ENCODE assay signal across 1 cellular context in the genomic region with DNA sequence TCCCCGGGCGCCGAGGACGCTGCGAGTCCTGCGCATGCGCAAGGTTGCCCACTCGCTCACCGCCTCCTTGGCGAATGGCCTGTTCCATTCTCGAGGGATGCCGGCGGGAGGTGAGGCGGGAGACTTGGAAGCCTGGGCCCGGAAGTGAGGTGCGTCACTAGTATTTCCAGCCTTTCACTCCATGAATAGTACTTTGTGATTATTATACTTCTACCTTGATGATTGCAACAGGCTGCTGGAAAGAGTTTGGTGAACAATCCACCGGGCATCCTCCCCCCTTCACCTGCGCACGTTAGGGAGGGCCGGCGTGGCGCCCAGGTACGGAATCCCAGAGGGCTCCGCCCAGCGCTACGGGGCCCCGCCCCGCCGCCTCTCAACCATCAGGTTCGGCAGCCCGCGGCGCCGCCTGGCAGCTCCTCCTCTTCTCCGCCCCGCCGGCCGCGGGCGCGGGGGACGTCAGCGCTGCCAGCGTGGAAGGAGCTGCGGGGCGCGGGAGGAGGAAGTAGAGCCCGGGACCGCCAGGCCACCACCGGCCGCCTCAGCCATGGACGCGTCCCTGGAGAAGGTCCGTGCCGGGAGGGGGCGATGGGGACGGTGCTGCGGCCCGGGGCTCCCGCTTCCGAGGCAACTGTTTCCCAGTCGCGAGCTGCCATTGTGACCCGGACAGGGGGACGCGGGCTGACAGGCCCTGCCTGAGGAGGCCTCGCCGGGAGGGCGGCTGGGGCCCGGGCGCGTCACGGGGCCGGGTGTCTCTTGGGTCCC.
TF ChIP-seq lines count a peak whose summit lies in the region.

A gene with protein sequence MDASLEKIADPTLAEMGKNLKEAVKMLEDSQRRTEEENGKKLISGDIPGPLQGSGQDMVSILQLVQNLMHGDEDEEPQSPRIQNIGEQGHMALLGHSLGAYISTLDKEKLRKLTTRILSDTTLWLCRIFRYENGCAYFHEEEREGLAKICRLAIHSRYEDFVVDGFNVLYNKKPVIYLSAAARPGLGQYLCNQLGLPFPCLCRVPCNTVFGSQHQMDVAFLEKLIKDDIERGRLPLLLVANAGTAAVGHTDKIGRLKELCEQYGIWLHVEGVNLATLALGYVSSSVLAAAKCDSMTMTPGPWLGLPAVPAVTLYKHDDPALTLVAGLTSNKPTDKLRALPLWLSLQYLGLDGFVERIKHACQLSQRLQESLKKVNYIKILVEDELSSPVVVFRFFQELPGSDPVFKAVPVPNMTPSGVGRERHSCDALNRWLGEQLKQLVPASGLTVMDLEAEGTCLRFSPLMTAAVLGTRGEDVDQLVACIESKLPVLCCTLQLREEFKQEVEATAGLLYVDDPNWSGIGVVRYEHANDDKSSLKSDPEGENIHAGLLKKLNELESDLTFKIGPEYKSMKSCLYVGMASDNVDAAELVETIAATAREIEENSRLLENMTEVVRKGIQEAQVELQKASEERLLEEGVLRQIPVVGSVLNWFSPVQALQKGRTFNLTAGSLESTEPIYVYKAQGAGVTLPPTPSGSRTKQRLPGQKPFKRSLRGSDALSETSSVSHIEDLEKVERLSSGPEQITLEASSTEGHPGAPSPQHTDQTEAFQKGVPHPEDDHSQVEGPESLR (plus strand): TSS at position 371 of the 762 bp plus-strand sequence. CDS start 174 bp downstream, at position 545.

TF ChIP-seq in HepG2, 621 proteins besides CTCF, POLR2A, EP300 and RAD21 (continued from another document and continues in another):
- TF ChIP-seq ZFP90 (CRISPR knock-in tag; IDR thresholded peaks at IDR 0.05; ENCODE audit: borderline replicate concordance) = peak; percentile 37; the same call in 1 of the 2 replicates
- 0 out of 2 replicates have a peak, but pooled peaks have one; percentile 74 for TF ChIP-seq WIZ (CRISPR knock-in tag; IDR thresholded peaks at IDR 0.05)
- peak; percentile 58; the same call in 1 of the 2 replicates for TF ChIP-seq TARDBP (CRISPR knock-in tag; IDR thresholded peaks at IDR 0.05)
- 0 out of 2 replicates have a peak, but pooled peaks have one; percentile 45 for TF ChIP-seq HNRNPL (IDR thresholded peaks at IDR 0.05; ENCODE audit: low read depth, low read length)
- TF ChIP-seq, protein P1, sequence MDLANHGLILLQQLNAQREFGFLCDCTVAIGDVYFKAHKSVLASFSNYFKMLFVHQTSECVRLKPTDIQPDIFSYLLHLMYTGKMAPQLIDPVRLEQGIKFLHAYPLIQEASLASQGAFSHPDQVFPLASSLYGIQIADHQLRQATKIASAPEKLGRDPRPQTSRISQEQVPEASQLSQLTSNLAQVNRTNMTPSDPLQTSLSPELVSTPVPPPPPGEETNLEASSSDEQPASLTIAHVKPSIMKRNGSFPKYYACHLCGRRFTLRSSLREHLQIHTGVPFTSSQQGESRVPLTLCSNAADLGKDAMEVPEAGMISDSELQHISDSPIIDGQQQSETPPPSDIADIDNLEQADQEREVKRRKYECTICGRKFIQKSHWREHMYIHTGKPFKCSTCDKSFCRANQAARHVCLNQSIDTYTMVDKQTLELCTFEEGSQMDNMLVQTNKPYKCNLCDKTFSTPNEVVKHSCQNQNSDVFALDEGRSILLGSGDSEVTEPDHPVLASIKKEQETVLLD (CRISPR knock-in tag; IDR thresholded peaks at IDR 0.05; ENCODE audit: low read depth) = peak; percentile 80
- TF ChIP-seq, protein P2, sequence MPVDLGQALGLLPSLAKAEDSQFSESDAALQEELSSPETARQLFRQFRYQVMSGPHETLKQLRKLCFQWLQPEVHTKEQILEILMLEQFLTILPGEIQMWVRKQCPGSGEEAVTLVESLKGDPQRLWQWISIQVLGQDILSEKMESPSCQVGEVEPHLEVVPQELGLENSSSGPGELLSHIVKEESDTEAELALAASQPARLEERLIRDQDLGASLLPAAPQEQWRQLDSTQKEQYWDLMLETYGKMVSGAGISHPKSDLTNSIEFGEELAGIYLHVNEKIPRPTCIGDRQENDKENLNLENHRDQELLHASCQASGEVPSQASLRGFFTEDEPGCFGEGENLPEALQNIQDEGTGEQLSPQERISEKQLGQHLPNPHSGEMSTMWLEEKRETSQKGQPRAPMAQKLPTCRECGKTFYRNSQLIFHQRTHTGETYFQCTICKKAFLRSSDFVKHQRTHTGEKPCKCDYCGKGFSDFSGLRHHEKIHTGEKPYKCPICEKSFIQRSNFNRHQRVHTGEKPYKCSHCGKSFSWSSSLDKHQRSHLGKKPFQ (CRISPR knock-in tag; IDR thresholded peaks at IDR 0.05; ENCODE audit: insufficient replicate concordance) = peak; percentile 73
- peak; percentile 62; the same call in 1 of the 2 replicates for TF ChIP-seq ZSCAN29 (CRISPR knock-in tag; conservative IDR thresholded peaks at IDR 0.05)
- 0 out of 2 replicates have a peak, but pooled peaks have one; percentile 19 for TF ChIP-seq ZNF263 (CRISPR knock-in tag; IDR thresholded peaks at IDR 0.05)
- peak; percentile 86 for TF ChIP-seq RBM39 (IDR thresholded peaks at IDR 0.05; ENCODE audit: low read depth, low read length, poor library complexity, severe bottlenecking)
- peak; percentile 31; the same call in 1 of the 2 replicates for TF ChIP-seq BCL6 (CRISPR knock-in tag; IDR thresholded peaks at IDR 0.05)
- 0 out of 2 replicates have a peak, but pooled peaks have one; percentile 20 for TF ChIP-seq TBX3 (IDR thresholded peaks at IDR 0.05; ENCODE audit: borderline replicate concordance)
- TF ChIP-seq, protein P3, sequence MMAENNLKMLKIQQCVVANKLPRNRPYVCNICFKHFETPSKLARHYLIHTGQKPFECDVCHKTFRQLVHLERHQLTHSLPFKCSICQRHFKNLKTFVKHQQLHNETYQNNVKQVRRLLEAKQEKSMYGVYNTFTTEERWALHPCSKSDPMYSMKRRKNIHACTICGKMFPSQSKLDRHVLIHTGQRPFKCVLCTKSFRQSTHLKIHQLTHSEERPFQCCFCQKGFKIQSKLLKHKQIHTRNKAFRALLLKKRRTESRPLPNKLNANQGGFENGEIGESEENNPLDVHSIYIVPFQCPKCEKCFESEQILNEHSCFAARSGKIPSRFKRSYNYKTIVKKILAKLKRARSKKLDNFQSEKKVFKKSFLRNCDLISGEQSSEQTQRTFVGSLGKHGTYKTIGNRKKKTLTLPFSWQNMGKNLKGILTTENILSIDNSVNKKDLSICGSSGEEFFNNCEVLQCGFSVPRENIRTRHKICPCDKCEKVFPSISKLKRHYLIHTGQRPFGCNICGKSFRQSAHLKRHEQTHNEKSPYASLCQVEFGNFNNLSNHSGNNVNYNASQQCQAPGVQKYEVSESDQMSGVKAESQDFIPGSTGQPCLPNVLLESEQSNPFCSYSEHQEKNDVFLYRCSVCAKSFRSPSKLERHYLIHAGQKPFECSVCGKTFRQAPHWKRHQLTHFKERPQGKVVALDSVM (CRISPR knock-in tag; IDR thresholded peaks at IDR 0.05) = 0 out of 2 replicates have a peak, but pooled peaks have one; percentile 33
- TF ChIP-seq MTF2 (CRISPR knock-in tag; IDR thresholded peaks at IDR 0.05; ENCODE audit: borderline replicate concordance) = peak; percentile 57; the same call in 1 of the 2 replicates
- peak; percentile 97 for TF ChIP-seq SP5 (CRISPR knock-in tag; IDR thresholded peaks at IDR 0.05; ENCODE audit: borderline replicate concordance, low read depth)
- TF ChIP-seq, protein P4, sequence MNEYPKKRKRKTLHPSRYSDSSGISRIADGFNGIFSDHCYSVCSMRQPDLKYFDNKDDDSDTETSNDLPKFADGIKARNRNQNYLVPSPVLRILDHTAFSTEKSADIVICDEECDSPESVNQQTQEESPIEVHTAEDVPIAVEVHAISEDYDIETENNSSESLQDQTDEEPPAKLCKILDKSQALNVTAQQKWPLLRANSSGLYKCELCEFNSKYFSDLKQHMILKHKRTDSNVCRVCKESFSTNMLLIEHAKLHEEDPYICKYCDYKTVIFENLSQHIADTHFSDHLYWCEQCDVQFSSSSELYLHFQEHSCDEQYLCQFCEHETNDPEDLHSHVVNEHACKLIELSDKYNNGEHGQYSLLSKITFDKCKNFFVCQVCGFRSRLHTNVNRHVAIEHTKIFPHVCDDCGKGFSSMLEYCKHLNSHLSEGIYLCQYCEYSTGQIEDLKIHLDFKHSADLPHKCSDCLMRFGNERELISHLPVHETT (CRISPR knock-in tag; conservative IDR thresholded peaks at IDR 0.05) = peak; percentile 77; the same call in 1 of the 2 replicates
- TF ChIP-seq KAT8 (CRISPR knock-in tag; IDR thresholded peaks at IDR 0.05) = peak; percentile 69; the same call in 1 of the 2 replicates
- TF ChIP-seq ZNF550 (CRISPR knock-in tag; IDR thresholded peaks at IDR 0.05; ENCODE audit: borderline replicate concordance) = peak; percentile 63; the same call in 1 of the 2 replicates
- TF ChIP-seq ZFP36 (IDR thresholded peaks at IDR 0.05; ENCODE audit: borderline replicate concordance, low read depth, low read length, partially characterized antibody) = peak; percentile 5
- TF ChIP-seq ZSCAN25 (CRISPR knock-in tag; IDR thresholded peaks at IDR 0.05) = peak; percentile 66; the same call in 1 of the 2 replicates
- TF ChIP-seq HNRNPUL1 (IDR thresholded peaks at IDR 0.05; ENCODE audit: low read depth, low read length) = peak; percentile 60; the same call in 1 of the 2 replicates
- TF ChIP-seq TBP (CRISPR knock-in tag; IDR thresholded peaks at IDR 0.05) = 0 out of 2 replicates have a peak, but pooled peaks have one; percentile 86
- TF ChIP-seq, protein P5, sequence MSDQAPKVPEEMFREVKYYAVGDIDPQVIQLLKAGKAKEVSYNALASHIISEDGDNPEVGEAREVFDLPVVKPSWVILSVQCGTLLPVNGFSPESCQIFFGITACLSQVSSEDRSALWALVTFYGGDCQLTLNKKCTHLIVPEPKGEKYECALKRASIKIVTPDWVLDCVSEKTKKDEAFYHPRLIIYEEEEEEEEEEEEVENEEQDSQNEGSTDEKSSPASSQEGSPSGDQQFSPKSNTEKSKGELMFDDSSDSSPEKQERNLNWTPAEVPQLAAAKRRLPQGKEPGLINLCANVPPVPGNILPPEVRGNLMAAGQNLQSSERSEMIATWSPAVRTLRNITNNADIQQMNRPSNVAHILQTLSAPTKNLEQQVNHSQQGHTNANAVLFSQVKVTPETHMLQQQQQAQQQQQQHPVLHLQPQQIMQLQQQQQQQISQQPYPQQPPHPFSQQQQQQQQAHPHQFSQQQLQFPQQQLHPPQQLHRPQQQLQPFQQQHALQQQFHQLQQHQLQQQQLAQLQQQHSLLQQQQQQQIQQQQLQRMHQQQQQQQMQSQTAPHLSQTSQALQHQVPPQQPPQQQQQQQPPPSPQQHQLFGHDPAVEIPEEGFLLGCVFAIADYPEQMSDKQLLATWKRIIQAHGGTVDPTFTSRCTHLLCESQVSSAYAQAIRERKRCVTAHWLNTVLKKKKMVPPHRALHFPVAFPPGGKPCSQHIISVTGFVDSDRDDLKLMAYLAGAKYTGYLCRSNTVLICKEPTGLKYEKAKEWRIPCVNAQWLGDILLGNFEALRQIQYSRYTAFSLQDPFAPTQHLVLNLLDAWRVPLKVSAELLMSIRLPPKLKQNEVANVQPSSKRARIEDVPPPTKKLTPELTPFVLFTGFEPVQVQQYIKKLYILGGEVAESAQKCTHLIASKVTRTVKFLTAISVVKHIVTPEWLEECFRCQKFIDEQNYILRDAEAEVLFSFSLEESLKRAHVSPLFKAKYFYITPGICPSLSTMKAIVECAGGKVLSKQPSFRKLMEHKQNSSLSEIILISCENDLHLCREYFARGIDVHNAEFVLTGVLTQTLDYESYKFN (CRISPR knock-in tag; conservative IDR thresholded peaks at IDR 0.05) = peak; percentile 74
- TF ChIP-seq, protein P6, sequence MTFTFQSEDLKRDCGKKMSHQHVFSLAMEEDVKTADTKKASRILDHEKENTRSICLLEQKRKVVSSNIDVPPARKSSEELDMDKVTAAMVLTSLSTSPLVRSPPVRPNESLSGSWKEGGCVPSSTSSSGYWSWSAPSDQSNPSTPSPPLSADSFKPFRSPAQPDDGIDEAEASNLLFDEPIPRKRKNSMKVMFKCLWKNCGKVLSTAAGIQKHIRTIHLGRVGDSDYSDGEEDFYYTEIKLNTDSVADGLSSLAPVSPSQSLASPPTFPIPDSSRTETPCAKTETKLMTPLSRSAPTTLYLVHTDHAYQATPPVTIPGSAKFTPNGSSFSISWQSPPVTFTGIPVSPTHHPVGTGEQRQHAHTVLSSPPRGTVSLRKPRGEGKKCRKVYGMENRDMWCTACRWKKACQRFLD (CRISPR knock-in tag; IDR thresholded peaks at IDR 0.05; ENCODE audit: borderline replicate concordance) = peak; percentile 91
- TF ChIP-seq TBX2 (CRISPR knock-in tag; IDR thresholded peaks at IDR 0.05; ENCODE audit: borderline replicate concordance) = peak; percentile 72; the same call in 1 of the 2 replicates
- TF ChIP-seq ZNF335 (CRISPR knock-in tag; IDR thresholded peaks at IDR 0.05) = peak; percentile 18; the same call in 1 of the 2 replicates
- peak; percentile 95 for TF ChIP-seq ZNF891 (CRISPR knock-in tag; IDR thresholded peaks at IDR 0.05)
- 0 out of 2 replicates have a peak, but pooled peaks have one; percentile 75 for TF ChIP-seq ZNF343 (CRISPR knock-in tag; IDR thresholded peaks at IDR 0.05)
- TF ChIP-seq, protein P7, sequence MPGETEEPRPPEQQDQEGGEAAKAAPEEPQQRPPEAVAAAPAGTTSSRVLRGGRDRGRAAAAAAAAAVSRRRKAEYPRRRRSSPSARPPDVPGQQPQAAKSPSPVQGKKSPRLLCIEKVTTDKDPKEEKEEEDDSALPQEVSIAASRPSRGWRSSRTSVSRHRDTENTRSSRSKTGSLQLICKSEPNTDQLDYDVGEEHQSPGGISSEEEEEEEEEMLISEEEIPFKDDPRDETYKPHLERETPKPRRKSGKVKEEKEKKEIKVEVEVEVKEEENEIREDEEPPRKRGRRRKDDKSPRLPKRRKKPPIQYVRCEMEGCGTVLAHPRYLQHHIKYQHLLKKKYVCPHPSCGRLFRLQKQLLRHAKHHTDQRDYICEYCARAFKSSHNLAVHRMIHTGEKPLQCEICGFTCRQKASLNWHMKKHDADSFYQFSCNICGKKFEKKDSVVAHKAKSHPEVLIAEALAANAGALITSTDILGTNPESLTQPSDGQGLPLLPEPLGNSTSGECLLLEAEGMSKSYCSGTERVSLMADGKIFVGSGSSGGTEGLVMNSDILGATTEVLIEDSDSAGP (CRISPR knock-in tag; IDR thresholded peaks at IDR 0.05; ENCODE audit: borderline replicate concordance) = peak; percentile 85; the same call in 1 of the 2 replicates
- 0 out of 2 replicates have a peak, but pooled peaks have one; percentile 8 for TF ChIP-seq HMG20B (CRISPR knock-in tag; conservative IDR thresholded peaks at IDR 0.05)
- TF ChIP-seq, protein P8, sequence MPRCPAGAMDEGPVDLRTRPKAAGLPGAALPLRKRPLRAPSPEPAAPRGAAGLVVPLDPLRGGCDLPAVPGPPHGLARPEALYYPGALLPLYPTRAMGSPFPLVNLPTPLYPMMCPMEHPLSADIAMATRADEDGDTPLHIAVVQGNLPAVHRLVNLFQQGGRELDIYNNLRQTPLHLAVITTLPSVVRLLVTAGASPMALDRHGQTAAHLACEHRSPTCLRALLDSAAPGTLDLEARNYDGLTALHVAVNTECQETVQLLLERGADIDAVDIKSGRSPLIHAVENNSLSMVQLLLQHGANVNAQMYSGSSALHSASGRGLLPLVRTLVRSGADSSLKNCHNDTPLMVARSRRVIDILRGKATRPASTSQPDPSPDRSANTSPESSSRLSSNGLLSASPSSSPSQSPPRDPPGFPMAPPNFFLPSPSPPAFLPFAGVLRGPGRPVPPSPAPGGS (CRISPR knock-in tag; IDR thresholded peaks at IDR 0.05) = peak; percentile 89; the same call in 1 of the 2 replicates
- TF ChIP-seq SIN3A (IDR thresholded peaks at IDR 0.05; ENCODE audit: borderline replicate concordance, low read depth, low read length) = peak; percentile 56; the same call in 1 of the 2 replicates
- TF ChIP-seq, protein P9, sequence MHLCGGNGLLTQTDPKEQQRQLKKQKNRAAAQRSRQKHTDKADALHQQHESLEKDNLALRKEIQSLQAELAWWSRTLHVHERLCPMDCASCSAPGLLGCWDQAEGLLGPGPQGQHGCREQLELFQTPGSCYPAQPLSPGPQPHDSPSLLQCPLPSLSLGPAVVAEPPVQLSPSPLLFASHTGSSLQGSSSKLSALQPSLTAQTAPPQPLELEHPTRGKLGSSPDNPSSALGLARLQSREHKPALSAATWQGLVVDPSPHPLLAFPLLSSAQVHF (CRISPR knock-in tag; IDR thresholded peaks at IDR 0.05) = peak; percentile 55
- peak; percentile 49; the same call in 1 of the 2 replicates for TF ChIP-seq KDM4B (CRISPR knock-in tag; IDR thresholded peaks at IDR 0.05)
- TF ChIP-seq ZNF337 (CRISPR knock-in tag; IDR thresholded peaks at IDR 0.05; ENCODE audit: borderline replicate concordance, low read depth) = 0 out of 2 replicates have a peak, but pooled peaks have one; percentile 65
